Comparison of ENCODE assay signal across 24 cellular contexts in the genomic region with DNA sequence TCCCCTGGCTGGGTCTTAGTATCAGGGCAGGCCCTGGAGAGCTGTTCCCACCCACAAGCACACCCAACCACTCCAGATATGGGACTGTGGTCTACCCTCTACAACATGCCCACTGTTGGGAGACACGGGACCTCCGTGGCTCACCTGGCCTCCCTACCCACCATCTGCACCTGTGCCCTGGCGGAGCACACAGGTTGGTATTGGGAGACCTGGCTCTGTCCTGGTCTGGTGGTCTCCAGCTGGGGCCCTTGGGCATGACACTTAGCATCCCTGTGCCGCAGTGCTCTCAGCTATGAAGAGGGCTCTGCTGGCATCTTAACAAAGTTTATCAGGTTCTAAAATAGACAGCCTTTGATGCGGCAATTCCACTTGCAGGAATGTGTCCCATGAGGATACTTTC.
"Had no signal": no experiment of that assay in that cellular context is flagged by ENCODE, and none has a peak within 500 bp of the region (broad histone marks: within the 10 kb centered on the region; RNA-seq: fewer than 3 reads in every experiment).

No MANE protein-coding gene starts in this region.

- H3K27ac Mint-ChIP-seq: mesothelial cell of epicardium; naive B cell; natural killer cell treated with Interleukin-12 subunit alpha and Interleukin-12 subunit beta and Interleukin-15 and Interleukin-18, amount 100 ng/mL, for 72 hours; neural progenitor cell; stimulated activated memory B cell treated with anti-CD40 and anti-IgM and Interleukin-4, amounts not matched to agents 10 μg/mL and 1 μg/mL and 100 μg/mL, for 72 hours had no signal

- H3K27me3 Mint-ChIP-seq: naive B cell; natural killer cell treated with Interleukin-12 subunit alpha and Interleukin-12 subunit beta and Interleukin-15 and Interleukin-18, amount 100 ng/mL, for 72 hours; stimulated activated memory B cell treated with anti-CD40 and anti-IgM and Interleukin-4, amounts not matched to agents 10 μg/mL and 1 μg/mL and 100 μg/mL, for 72 hours had no signal

- H3K4me3 Mint-ChIP-seq: mesothelial cell of epicardium; naive B cell; natural killer cell treated with Interleukin-12 subunit alpha and Interleukin-12 subunit beta and Interleukin-15 and Interleukin-18, amount 100 ng/mL, for 72 hours; neural progenitor cell; stimulated activated memory B cell treated with anti-CD40 and anti-IgM and Interleukin-4, amounts not matched to agents 10 μg/mL and 1 μg/mL and 100 μg/mL, for 72 hours had no signal

- H3K4me1 Mint-ChIP-seq: mesothelial cell of epicardium; stimulated activated memory B cell treated with anti-CD40 and anti-IgM and Interleukin-4, amounts not matched to agents 10 μg/mL and 1 μg/mL and 100 μg/mL, for 72 hours had no signal

- DNase-seq: dorsolateral prefrontal cortex; effector CD4-positive, alpha-beta T cell; foreskin fibroblast; gastrocnemius medialis; head of caudate nucleus; mesenchymal stem cell; mucosa of descending colon; naive B cell; nucleus accumbens; ovary; right lobe of liver; stimulated activated CD4-positive, alpha-beta T cell treated with anti-CD3 and anti-CD28 coated beads, Interleukin-2, amount 100 ng/mL, for 24 hours; stimulated activated CD4-positive, alpha-beta T cell treated with anti-CD3 and anti-CD28 coated beads, Interleukin-4, amount 100 ng/mL, for 24 hours; stimulated activated naive CD8-positive, alpha-beta T cell treated with anti-CD3 and anti-CD28 coated beads, Interleukin-15, Interleukin-2, amounts not matched to agents 100 U/mL and 50 U/mL, for 24 hours; substantia nigra; testis; tibial artery had no signal

- H3K27me3 ChIP-seq: dorsolateral prefrontal cortex, gastrocnemius medialis, neural progenitor cell, ovary, right lobe of liver, testis, tibial artery, upper lobe of left lung had no signal

- H3K4me3 ChIP-seq: dorsolateral prefrontal cortex, gastrocnemius medialis, mucosa of descending colon, neural progenitor cell, ovary, right lobe of liver, smooth muscle cell, testis, tibial artery, upper lobe of left lung had no signal

- H3K9me3 Mint-ChIP-seq: natural killer cell treated with Interleukin-12 subunit alpha and Interleukin-12 subunit beta and Interleukin-15 and Interleukin-18, amount 100 ng/mL, for 72 hours; neural progenitor cell; stimulated activated memory B cell treated with anti-CD40 and anti-IgM and Interleukin-4, amounts not matched to agents 10 μg/mL and 1 μg/mL and 100 μg/mL, for 72 hours had no signal

- H3K36me3 Mint-ChIP-seq: naive B cell; natural killer cell treated with Interleukin-12 subunit alpha and Interleukin-12 subunit beta and Interleukin-15 and Interleukin-18, amount 100 ng/mL, for 72 hours; stimulated activated memory B cell treated with anti-CD40 and anti-IgM and Interleukin-4, amounts not matched to agents 10 μg/mL and 1 μg/mL and 100 μg/mL, for 72 hours had no signal

- ATAC-seq: gastrocnemius medialis; left lobe of liver; mucosa of descending colon; natural killer cell treated with Interleukin-12 subunit alpha and Interleukin-12 subunit beta and Interleukin-15 and Interleukin-18, amount 100 ng/mL, for 72 hours; stimulated activated memory B cell treated with anti-CD40 and anti-IgM and Interleukin-4, amounts not matched to agents 10 μg/mL and 1 μg/mL and 100 μg/mL, for 72 hours; stimulated activated naive CD8-positive, alpha-beta T cell treated with anti-CD3 and anti-CD28 coated beads, Interleukin-15, Interleukin-2, amounts not matched to agents 100 U/mL and 50 U/mL, for 24 hours had no signal

- H3K9me3 ChIP-seq: gastrocnemius medialis, mucosa of descending colon, ovary, right lobe of liver, testis, tibial artery, upper lobe of left lung had no signal

- H3K27ac ChIP-seq: dorsolateral prefrontal cortex, gastrocnemius medialis, neural progenitor cell, ovary, right lobe of liver, testis, tibial artery, upper lobe of left lung had no signal

- H3K36me3 ChIP-seq: gastrocnemius medialis, neural progenitor cell, ovary, right lobe of liver, tibial artery, upper lobe of left lung had no signal

- H3K4me1 ChIP-seq: neural progenitor cell, right lobe of liver, testis had no signal
